ENCODE assay signal across 21 cellular contexts in the genomic region with DNA sequence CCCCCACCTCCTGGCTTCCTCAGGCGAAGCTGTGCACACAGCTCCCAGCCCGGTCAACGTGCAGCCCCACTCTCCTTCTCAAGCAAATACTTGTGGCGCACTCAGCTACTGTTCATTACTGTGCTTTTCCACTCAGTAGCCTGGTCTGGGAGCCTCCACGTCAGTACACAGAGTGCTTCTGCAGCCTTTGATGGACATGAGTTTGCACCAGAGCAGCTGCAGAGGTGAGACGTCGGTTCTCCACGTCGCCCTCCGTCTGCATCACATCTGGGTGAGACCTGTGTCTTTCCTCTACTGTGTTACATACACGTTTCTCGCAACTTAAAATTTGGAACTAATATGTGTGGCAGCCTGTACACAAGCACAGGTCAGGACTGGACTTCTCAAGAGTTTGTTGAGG.
A peak's percentile ranks its signal among the peaks of the same experiment; 100 is the strongest.
DNase-seq lines count a peak whose midpoint lies in the region; ATAC-seq and TF ChIP-seq lines count a peak whose summit lies in the region.
"Had no signal": no experiment of that assay in that cellular context is flagged by ENCODE, and none has a peak within 500 bp of the region (broad histone marks: within the 10 kb centered on the region; RNA-seq: fewer than 3 reads in every experiment).

No MANE protein-coding gene starts in this region.

- no peak overlapping the region for H2AK9ac ChIP-seq in IMR-90 (replicated peaks; ENCODE audit: low read depth, low read length, poor library complexity)

- dilution Hi-C loops in IMR-90 (cut with HindIII; ENCODE audit: low sequenced_read_pairs, unreplicated experiment): no loop called here

- H3K27ac Mint-ChIP-seq in glutamatergic neuron (ENCODE audit: unreplicated experiment) (no peak overlapping the region), neural crest cell (ENCODE audit: unreplicated experiment) (peak overlapping the region; percentile 89)
- H3K27ac Mint-ChIP-seq: B cell; CD4-positive, CD25-positive, alpha-beta regulatory T cell; CD8-positive, alpha-beta T cell had no signal

- no peak overlapping the region for H4K8ac ChIP-seq in IMR-90 (ENCODE audit: low read depth in 2 of 2, low read length in 2 of 2)

- H3K56ac ChIP-seq in IMR-90 (ENCODE audit: extremely low read depth, insufficient read depth, low read length): no peak overlapping the region

- TF ChIP-seq POLR2A in IMR-90 (IDR thresholded peaks at IDR 0.05; ENCODE audit: low read depth, low read length): no peak

- peaks cover 4% of the 10 kb centered on the region; the same call in 1 of the 2 replicates for H3K27me3 ChIP-seq in IMR-90 (ENCODE audit: control insufficient read depth, insufficient read depth, low read length)
- H3K27me3 ChIP-seq: BLaER1 had no signal

- no peak for TF ChIP-seq RAD21 in IMR-90 (IDR thresholded peaks at IDR 0.05; ENCODE audit: low read length)

- H2AFZ ChIP-seq in IMR-90 (replicated peaks; ENCODE audit: low read length, poor library complexity): peak overlapping the region; percentile 33
- H2AFZ ChIP-seq: GM23248 had no signal

- H3K4me1 Mint-ChIP-seq in glutamatergic neuron (ENCODE audit: low read depth, unreplicated experiment) (no peaks in the 10 kb centered on the region), neural crest cell (no peaks in the 10 kb centered on the region)
- H3K4me1 Mint-ChIP-seq: B cell; CD4-positive, CD25-positive, alpha-beta regulatory T cell had no signal

- H3K9me3 Mint-ChIP-seq in glutamatergic neuron (ENCODE audit: unreplicated experiment) (peaks cover 1% of the 10 kb centered on the region), neural crest cell (no peaks in the 10 kb centered on the region)
- H3K9me3 Mint-ChIP-seq: CD8-positive, alpha-beta T cell had no signal

- POLR2A ChIA-PET in IMR-90 (lab: Charles Lee; ENCODE audit: unreplicated experiment): no interaction called here

- H3K27ac ChIP-seq in IMR-90 (ENCODE audit: insufficient read depth, low read length): no peak overlapping the region
- H3K27ac ChIP-seq: BLaER1, C4-2B, GM23248 had no signal

- WGBS in IMR-90 (ENCODE audit: extremely low coverage in 2 of 2, insufficient read length in 1 of 2), 2 experiments: 80% methylated on average over 9 of the region's 12 CpGs; no CpG with 5 or more reads in 1 of the 2 experiments

- H3K18ac ChIP-seq in IMR-90 (ENCODE audit: low read depth, low read length): no peak overlapping the region

- H3K27me3 Mint-ChIP-seq in glutamatergic neuron (ENCODE audit: unreplicated experiment) (peaks cover 4% of the 10 kb centered on the region), neural crest cell (ENCODE audit: low read depth) (peaks cover 6% of the 10 kb centered on the region)
- H3K27me3 Mint-ChIP-seq: B cell; CD4-positive, CD25-positive, alpha-beta regulatory T cell had no signal

- no peaks in the 10 kb centered on the region for H4K20me1 ChIP-seq in IMR-90 (ENCODE audit: insufficient read depth, low read length)
- H4K20me1 ChIP-seq: BLaER1 had no signal

- in situ Hi-C loops in IMR-90 (cut with MboI; ENCODE audit: low sequenced_read_pairs): no loop called here

- ATAC-seq in IMR-90 (ENCODE audit: low read depth): no peak
- ATAC-seq in GM19351 (IDR thresholded peaks at IDR 0.05; ENCODE audit: unreplicated experiment): no peak
- ATAC-seq in GM18498 (IDR thresholded peaks at IDR 0.05; ENCODE audit: unreplicated experiment): no peak
- ATAC-seq: CD8-positive, alpha-beta T cell; GM12878 had no signal

- CTCF ChIA-PET in IMR-90 (lab: Yijun Ruan, JAX): no interaction called here

- H3K79me1 ChIP-seq in IMR-90 (ENCODE audit: low read depth in 1 of 2, low read length in 2 of 2): no peaks in the 10 kb centered on the region

- no peak overlapping the region for H4K91ac ChIP-seq in IMR-90 (ENCODE audit: insufficient read depth, low read depth, low read length)

- no peak overlapping the region for H3K4ac ChIP-seq in IMR-90 (ENCODE audit: low read depth, low read length)

- no peak overlapping the region for H2BK5ac ChIP-seq in IMR-90 (ENCODE audit: low read depth, low read length, poor library complexity, severe bottlenecking)

- no peak overlapping the region for H3K4me2 ChIP-seq in IMR-90 (ENCODE audit: low read depth, low read length)
- H3K4me2 ChIP-seq: BLaER1 had no signal

- H3K4me1 ChIP-seq in IMR-90 (ENCODE audit: control insufficient read depth, insufficient read depth, low read length): no peaks in the 10 kb centered on the region
- H3K4me1 ChIP-seq: BLaER1 had no signal

- no peak overlapping the region for H2BK15ac ChIP-seq in IMR-90 (ENCODE audit: low read depth, low read length)

- H2BK20ac ChIP-seq in IMR-90 (ENCODE audit: low read depth, low read length): no peak overlapping the region

- H3K4me3 Mint-ChIP-seq in glutamatergic neuron (ENCODE audit: unreplicated experiment) (no peak overlapping the region), neural crest cell (no peak overlapping the region)
- H3K4me3 Mint-ChIP-seq: B cell; CD4-positive, CD25-positive, alpha-beta regulatory T cell; CD8-positive, alpha-beta T cell had no signal

- no peaks in the 10 kb centered on the region for H3K9me3 ChIP-seq in IMR-90 (ENCODE audit: control insufficient read depth, insufficient read depth, low read length)
- H3K9me3 ChIP-seq: BLaER1 had no signal

- BruUV-seq in IMR-90 (replicated peaks; lab: Mats Ljungman, UMichigan): no TSS peak

- H3K4me3 ChIP-seq in IMR-90 (ENCODE audit: insufficient read depth, low read depth, low read length): no peak overlapping the region
- H3K4me3 ChIP-seq: BLaER1, GM12878, GM23248 had no signal

- H3K14ac ChIP-seq in IMR-90 (replicated peaks; ENCODE audit: low read depth, low read length): no peak overlapping the region

- DNase-seq in IMR-90 (no peak), glutamatergic neuron (peak; percentile 5), neural crest cell (ENCODE audit: low read depth, low spot score) (no peak), posterior vena cava (ENCODE audit: low spot score) (peak; percentile 51), glomerular visceral epithelial cell (ENCODE audit: extremely low spot score) (no peak), A172 (ENCODE audit: low spot score) (no peak)
- DNase-seq: CD4-positive, CD25-positive, alpha-beta regulatory T cell; CD8-positive, alpha-beta T cell; DMS 273 treated with DMSO at 0.1 percent for 48 hours; DMS79; EL; GDM1; GM23248; H7; HCEC 1CT had no signal

- H3K9me1 ChIP-seq in IMR-90 (ENCODE audit: insufficient read depth, low read length): no peaks in the 10 kb centered on the region

- TF ChIP-seq CTCF in IMR-90 (conservative IDR thresholded peaks at IDR 0.05; ENCODE audit: low read depth, low read length) (no peak), glutamatergic neuron (IDR thresholded peaks at IDR 0.05; ENCODE audit: partially characterized antibody, unreplicated experiment) (no peak), neural crest cell (conservative IDR thresholded peaks at IDR 0.05) (no peak)

- no peak overlapping the region for H4K5ac ChIP-seq in IMR-90 (ENCODE audit: low read depth, low read length)

- no peak overlapping the region for H2AK5ac ChIP-seq in IMR-90 (ENCODE audit: low read depth, low read length)

- no peak overlapping the region for H3K23ac ChIP-seq in IMR-90 (ENCODE audit: low read depth, low read length)

- no peak overlapping the region for H3K9ac ChIP-seq in IMR-90 (ENCODE audit: low read depth, low read length)
- H3K9ac ChIP-seq: BLaER1, GM23248 had no signal

- H3K36me3 Mint-ChIP-seq in glutamatergic neuron (ENCODE audit: unreplicated experiment) (no peaks in the 10 kb centered on the region), neural crest cell (ENCODE audit: low read depth) (no peaks in the 10 kb centered on the region)
- H3K36me3 Mint-ChIP-seq: CD4-positive, CD25-positive, alpha-beta regulatory T cell; CD8-positive, alpha-beta T cell had no signal

- no peaks in the 10 kb centered on the region for H3K36me3 ChIP-seq in IMR-90 (ENCODE audit: control insufficient read depth, insufficient read depth, low read length)
- H3K36me3 ChIP-seq: BLaER1 had no signal

- no peak overlapping the region for H2BK120ac ChIP-seq in IMR-90 (ENCODE audit: low read depth, low read length)

- intact Hi-C loops in IMR-90 (cut with micrococcal nuclease) (no loop called here), posterior vena cava (cut with DNase I) (loop anchor here in 1 of 2 donors (1.0 kb wide), 1 partner anchor 21 kb away; no protein-coding TSS in a partner anchor)

TF ChIP-seq in IMR-90, 13 proteins besides CTCF, POLR2A, EP300 and RAD21:
- no peak for TF ChIP-seq NFE2L2 (IDR thresholded peaks at IDR 0.05; ENCODE audit: low read depth, low read length)
- TF ChIP-seq RCOR1 (IDR thresholded peaks at IDR 0.05; ENCODE audit: insufficient replicate concordance, low read length): no peak
- no peak for TF ChIP-seq MAFK (IDR thresholded peaks at IDR 0.05; ENCODE audit: low read depth, low read length)
- no peak for TF ChIP-seq SMC3 (IDR thresholded peaks at IDR 0.05; ENCODE audit: low read depth, low read length)
- no peak for TF ChIP-seq CHD1 (IDR thresholded peaks at IDR 0.05; ENCODE audit: low read depth, low read length)
- no peak for TF ChIP-seq MAZ (IDR thresholded peaks at IDR 0.05; ENCODE audit: borderline replicate concordance, low read depth, low read length)
- no peak for TF ChIP-seq CEBPB (IDR thresholded peaks at IDR 0.05; ENCODE audit: low read depth, low read length)
- TF ChIP-seq FOS (IDR thresholded peaks at IDR 0.05; ENCODE audit: low read depth, low read length): no peak
- no peak for TF ChIP-seq BHLHE40 (IDR thresholded peaks at IDR 0.05; ENCODE audit: low read depth, low read length)
- TF ChIP-seq, protein P1, sequence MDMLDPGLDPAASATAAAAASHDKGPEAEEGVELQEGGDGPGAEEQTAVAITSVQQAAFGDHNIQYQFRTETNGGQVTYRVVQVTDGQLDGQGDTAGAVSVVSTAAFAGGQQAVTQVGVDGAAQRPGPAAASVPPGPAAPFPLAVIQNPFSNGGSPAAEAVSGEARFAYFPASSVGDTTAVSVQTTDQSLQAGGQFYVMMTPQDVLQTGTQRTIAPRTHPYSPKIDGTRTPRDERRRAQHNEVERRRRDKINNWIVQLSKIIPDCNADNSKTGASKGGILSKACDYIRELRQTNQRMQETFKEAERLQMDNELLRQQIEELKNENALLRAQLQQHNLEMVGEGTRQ (IDR thresholded peaks at IDR 0.05; ENCODE audit: low read depth, low read length): no peak
- no peak for TF ChIP-seq MXI1 (IDR thresholded peaks at IDR 0.05; ENCODE audit: borderline replicate concordance, low read depth, low read length)
- TF ChIP-seq, protein P2, sequence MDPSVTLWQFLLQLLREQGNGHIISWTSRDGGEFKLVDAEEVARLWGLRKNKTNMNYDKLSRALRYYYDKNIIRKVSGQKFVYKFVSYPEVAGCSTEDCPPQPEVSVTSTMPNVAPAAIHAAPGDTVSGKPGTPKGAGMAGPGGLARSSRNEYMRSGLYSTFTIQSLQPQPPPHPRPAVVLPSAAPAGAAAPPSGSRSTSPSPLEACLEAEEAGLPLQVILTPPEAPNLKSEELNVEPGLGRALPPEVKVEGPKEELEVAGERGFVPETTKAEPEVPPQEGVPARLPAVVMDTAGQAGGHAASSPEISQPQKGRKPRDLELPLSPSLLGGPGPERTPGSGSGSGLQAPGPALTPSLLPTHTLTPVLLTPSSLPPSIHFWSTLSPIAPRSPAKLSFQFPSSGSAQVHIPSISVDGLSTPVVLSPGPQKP (IDR thresholded peaks at IDR 0.05; ENCODE audit: borderline replicate concordance, low read depth, low read length): no peak
- no peak for TF ChIP-seq RFX5 (IDR thresholded peaks at IDR 0.05; ENCODE audit: low read depth, low read length)

Comparison
In these comparisons a context has a peak if more than half of its experiments do, and no peak if none do; other contexts are left out.
1. DNase-seq: peak in glutamatergic neuron (single experiment) and posterior vena cava (single experiment); none in IMR-90 (single experiment), neural crest cell (single experiment), glomerular visceral epithelial cell (single experiment) and A172 (single experiment).